In the genomic region with DNA sequence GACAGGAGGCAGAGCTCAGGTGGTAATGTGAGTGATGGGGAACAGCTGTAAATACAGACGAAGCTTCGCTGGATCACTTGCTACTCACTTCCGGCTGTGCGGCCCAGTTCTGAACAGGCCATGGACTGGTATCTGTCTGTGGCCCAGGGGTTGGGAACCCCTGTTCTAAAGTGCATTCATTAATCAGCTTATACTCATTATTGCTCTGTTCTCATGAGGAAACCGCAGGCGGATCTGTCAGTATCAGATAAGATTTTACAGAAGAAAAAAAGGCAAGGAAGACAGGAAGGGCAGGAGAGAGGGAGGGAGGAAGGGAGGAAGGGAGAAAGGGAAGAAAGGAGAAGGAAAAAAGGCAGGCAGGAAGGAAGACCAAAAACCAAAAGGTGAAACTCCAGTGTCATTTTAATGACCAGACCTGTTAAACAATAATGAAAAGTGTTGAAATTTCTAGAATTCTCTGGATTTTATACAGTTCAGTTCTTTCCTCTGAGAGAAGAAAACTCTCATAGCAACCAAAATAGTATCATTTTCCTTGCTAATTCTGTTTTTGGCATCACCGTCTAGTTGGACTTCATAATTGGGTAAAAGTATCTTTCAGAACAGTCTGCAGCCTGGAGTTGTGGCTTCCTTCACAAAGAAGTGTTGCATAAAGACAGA, we compare ENCODE assay signal across 18 cellular contexts.
DNase-seq lines count a peak whose midpoint lies in the region; ATAC-seq, FAIRE-seq and TF ChIP-seq lines count a peak whose summit lies in the region.
"Had no signal": no experiment of that assay in that cellular context is flagged by ENCODE, and none has a peak within 500 bp of the region (broad histone marks: within the 10 kb centered on the region; RNA-seq: fewer than 3 reads in every experiment).

No MANE protein-coding gene starts in this region.

- H3K27me3 ChIP-seq in naive thymus-derived CD4-positive, alpha-beta T cell (ENCODE audit: control insufficient read depth in 2 of 2, insufficient read depth in 2 of 2, low read length in 2 of 2): no peaks in the 10 kb centered on the region

- H3K27ac ChIP-seq in naive thymus-derived CD4-positive, alpha-beta T cell (ENCODE audit: low read depth, low read length): no peak overlapping the region
- H3K27ac ChIP-seq: HL-60 had no signal

- no peak overlapping the region for H3K4me3 Mint-ChIP-seq in naive thymus-derived CD4-positive, alpha-beta T cell
- H3K4me3 Mint-ChIP-seq: B cell; CD4-positive, CD25-positive, alpha-beta regulatory T cell; CD8-positive, alpha-beta memory T cell; H9 had no signal

- no peak for ATAC-seq in GM18909 (IDR thresholded peaks at IDR 0.05; ENCODE audit: poor library complexity, unreplicated experiment)
- ATAC-seq in naive thymus-derived CD4-positive, alpha-beta T cell: no peak

- no peak for TF ChIP-seq POLR2A in GM12892 (IDR thresholded peaks at IDR 0.05; ENCODE audit: low read depth, low read length)

- peak; percentile 42 for FAIRE-seq in GM12892 (lab: Jason Lieb, UNC)
- FAIRE-seq: D721Med, G401.6, H1 had no signal

- peaks cover 0 to 2% (median 0%) of the 10 kb centered on the region in 11 donors for H3K9me3 Mint-ChIP-seq in naive thymus-derived CD4-positive, alpha-beta T cell
- H3K9me3 Mint-ChIP-seq: CD4-positive, CD25-positive, alpha-beta regulatory T cell; CD8-positive, alpha-beta memory T cell had no signal

- H3K27ac Mint-ChIP-seq in naive thymus-derived CD4-positive, alpha-beta T cell: no peak overlapping the region
- H3K27ac Mint-ChIP-seq: B cell; CD4-positive, CD25-positive, alpha-beta regulatory T cell; CD8-positive, alpha-beta memory T cell; H9 had no signal

- H3K4me1 ChIP-seq in naive thymus-derived CD4-positive, alpha-beta T cell (ENCODE audit: control insufficient read depth in 2 of 2, insufficient read depth in 2 of 2, low read length in 2 of 2): no peaks in the 10 kb centered on the region
- H3K4me1 ChIP-seq: Caco-2 had no signal

- H3K4me1 Mint-ChIP-seq in naive thymus-derived CD4-positive, alpha-beta T cell: peaks cover 0 to 2% (median 0%) of the 10 kb centered on the region in 7 donors
- H3K4me1 Mint-ChIP-seq: B cell had no signal

- no peak for DNase-seq in GM12892 (ENCODE audit: insufficient read length)
- DNase-seq in UCSD-AML1 (lab: John Stamatoyannopoulos, UW; ENCODE audit: unreplicated experiment): peak; percentile 39
- peak; percentile 14 for DNase-seq in amniotic epithelial cell (ENCODE audit: low read depth)
- DNase-seq in naive thymus-derived CD4-positive, alpha-beta T cell: no peak
- DNase-seq in SHP77 (lab: John Stamatoyannopoulos, UW): no peak
- DNase-seq: C1 segment of cervical spinal cord; Caco-2; CD4-positive, CD25-positive, alpha-beta regulatory T cell; CD8-positive, alpha-beta memory T cell; H9; IMR-90; KBM-7 had no signal

- H3K36me3 Mint-ChIP-seq in naive thymus-derived CD4-positive, alpha-beta T cell: peaks cover 0 to under 1% (median 0%) of the 10 kb centered on the region in 5 donors
- H3K36me3 Mint-ChIP-seq: CD4-positive, CD25-positive, alpha-beta regulatory T cell; CD8-positive, alpha-beta memory T cell had no signal

- no peaks in the 10 kb centered on the region for H3K9me3 ChIP-seq in naive thymus-derived CD4-positive, alpha-beta T cell (ENCODE audit: control insufficient read depth in 2 of 3, low read length in 3 of 3)
- H3K9me3 ChIP-seq: Caco-2 had no signal

- CTCF ChIA-PET in naive thymus-derived CD4-positive, alpha-beta T cell (lab: Charles Lee): no interaction called here

- intact Hi-C loops in naive thymus-derived CD4-positive, alpha-beta T cell (cut with micrococcal nuclease): no loop called here

- POLR2A ChIA-PET in naive thymus-derived CD4-positive, alpha-beta T cell (lab: Charles Lee): no interaction called here

- peaks cover 0 to 19% (median 6%) of the 10 kb centered on the region in 5 donors for H3K27me3 Mint-ChIP-seq in naive thymus-derived CD4-positive, alpha-beta T cell

- no peaks in the 10 kb centered on the region for H3K36me3 ChIP-seq in naive thymus-derived CD4-positive, alpha-beta T cell (ENCODE audit: control insufficient read depth in 2 of 3, insufficient read depth in 3 of 3, low read length in 3 of 3)

- H3K4me3 ChIP-seq in naive thymus-derived CD4-positive, alpha-beta T cell (ENCODE audit: low read length): no peak overlapping the region

Comparison
In these comparisons a context has a peak if more than half of its experiments do, and no peak if none do; other contexts are left out.
1. DNase-seq: peak in UCSD-AML1 (single experiment) and amniotic epithelial cell (single experiment); none in GM12892 (single experiment), naive thymus-derived CD4-positive, alpha-beta T cell (0 of 9) and SHP77 (0 of 2).